In the genomic region with DNA sequence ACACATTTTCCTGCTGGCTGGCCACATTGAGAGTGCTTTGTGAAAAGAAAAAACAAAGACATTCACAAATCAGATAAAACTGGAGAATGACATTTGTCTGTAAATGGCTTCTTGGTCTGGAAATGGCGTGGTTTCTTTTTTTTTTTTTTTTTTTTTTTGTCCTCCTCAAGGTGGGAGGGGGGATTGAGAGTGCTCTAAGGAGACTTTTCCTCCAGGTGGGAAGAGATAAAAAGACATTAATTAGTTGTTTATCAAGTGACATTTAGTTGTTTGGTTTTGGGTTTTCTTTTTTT, we compare ENCODE assay signal across 8 cellular contexts. TPM values are rescaled to one million over a fixed set of nuclear protein-coding genes. Genes with fewer than 3 reads are reported as not detected.
A peak's percentile ranks its signal among the peaks of the same experiment; 100 is the strongest.
DNase-seq lines count a peak whose midpoint lies in the region; ATAC-seq, FAIRE-seq and TF ChIP-seq lines count a peak whose summit lies in the region.

No MANE protein-coding gene starts in this region.

- no peak for ATAC-seq in GM21447 (IDR thresholded peaks at IDR 0.05; ENCODE audit: unreplicated experiment)

- H3K36me3 ChIP-seq in SJCRH30 (peaks cover 51% of the 10 kb centered on the region), esophagus squamous epithelium (peaks cover 0 to 15% (median 0%) of the 10 kb centered on the region in 3 donors), skeletal muscle satellite cell (ENCODE audit: insufficient read depth, low read length) (peaks cover 10% of the 10 kb centered on the region)

- peaks cover 23% of the 10 kb centered on the region for H3K4me1 ChIP-seq in SJCRH30
- H3K4me1 ChIP-seq in esophagus squamous epithelium, result peaks cover 20 to 63% (median 47%) of the 10 kb centered on the region in 3 donors
- H3K4me1 ChIP-seq in skeletal muscle satellite cell (ENCODE audit: control insufficient read depth, insufficient read depth, low read length), result peaks cover 45% of the 10 kb centered on the region

- peak overlapping the region; percentile 97 for H3K4me3 ChIP-seq in SJCRH30
- peak overlapping the region; percentile 83 to 97 (median 88) for H3K4me3 ChIP-seq in esophagus squamous epithelium
- peak overlapping the region; percentile 81 for H3K4me3 ChIP-seq in skeletal muscle satellite cell (ENCODE audit: low read length)

- H3K9ac ChIP-seq in skeletal muscle satellite cell (ENCODE audit: low read depth, low read length), result peak overlapping the region; percentile 90

- DNase-seq in NCI-H2107 treated with DMSO at 0.1 percent for 48 hours (lab: John Stamatoyannopoulos, UW; ENCODE audit: unreplicated experiment) (peak; percentile 36), NCI-H2107 (lab: John Stamatoyannopoulos, UW) (no peak), SJCRH30 (no peak), esophagus squamous epithelium (lab: John Stamatoyannopoulos, UW) (no peak), GM20000 (ENCODE audit: low spot score) (no peak), urothelium cell line (ENCODE audit: low spot score) (no peak)

- intact Hi-C loops in esophagus squamous epithelium (cut with DNase I), result loop anchor here (10.0 kb wide), 1 partner anchor 142 kb away; the partner anchor contains the start of gene ATP5F1E

- H3K4me2 ChIP-seq in skeletal muscle satellite cell (ENCODE audit: low read length), result peak overlapping the region; percentile 77

- 0 to 12% methylated on average over 1 of the region's 1 CpG for WGBS in esophagus squamous epithelium, 2 donors

- FAIRE-seq in urothelium cell line (lab: Jason Lieb, UNC), result no peak

- H3K27me3 ChIP-seq in SJCRH30 (no peaks in the 10 kb centered on the region), esophagus squamous epithelium (no peaks in the 10 kb centered on the region), skeletal muscle satellite cell (ENCODE audit: control insufficient read depth, insufficient read depth, low read length) (no peaks in the 10 kb centered on the region)

- TF ChIP-seq CTCF in esophagus squamous epithelium (IDR thresholded peaks at IDR 0.05) (no peak), GM20000 (IDR thresholded peaks at IDR 0.05; ENCODE audit: extremely low read depth, missing control alignments) (no peak)

- H3K9me3 ChIP-seq in SJCRH30 (replicated peaks) (no peaks in the 10 kb centered on the region), esophagus squamous epithelium (no peaks in the 10 kb centered on the region), skeletal muscle satellite cell (replicated peaks; ENCODE audit: low read length) (no peaks in the 10 kb centered on the region)

- H3K27ac ChIP-seq in SJCRH30 (peak overlapping the region; percentile 97), esophagus squamous epithelium (peak overlapping the region; percentile 99)

- TF ChIP-seq POLR2A in esophagus squamous epithelium (IDR thresholded peaks at IDR 0.05), result no peak

RNA-seq across cellular contexts. Expression of gene GNAS, which starts 40.4 kb away (rescaled TPM):
- total RNA-seq in SJCRH30 (2014; rRNA removed; shearing (Covaris generic)), result 2,094 and 2,122 TPM in 2 replicates
- 100 to 1,000 TPM; 334 to 513 (median 458) TPM for total RNA-seq in esophagus squamous epithelium
- total RNA-seq in skeletal muscle satellite cell (2012; rRNA removed), result 236 and 277 TPM in 2 replicates

RNA-seq across cellular contexts. Expression of gene GNAS-AS1, which starts 42.2 kb away (rescaled TPM):
- not detected in 2 replicates for total RNA-seq in SJCRH30 (2014; rRNA removed; shearing (Covaris generic))
- total RNA-seq in esophagus squamous epithelium, result under 1 TPM in 3 of 4 donors, not detected in 1; 0.19 to 0.48 (median 0.34) TPM
- total RNA-seq in skeletal muscle satellite cell (2012; rRNA removed), result 0.66 and 1.0 TPM in 2 replicates
